Comparison of ENCODE assay signal across 14 cellular contexts in genomic region chr9:36781532-36781931, GRCh38.
DNase-seq lines count a peak whose midpoint lies in the region; ATAC-seq and TF ChIP-seq lines count a peak whose summit lies in the region.
"Had no signal": no experiment of that assay in that cellular context is flagged by ENCODE, and none has a peak within 500 bp of the region (broad histone marks: within the 10 kb centered on the region; RNA-seq: fewer than 3 reads in every experiment).

No MANE protein-coding gene starts in this region.

- POLR2A ChIA-PET in PC-9 (lab: Charles Lee; ENCODE audit: unreplicated experiment) = no interaction called here
- POLR2A ChIA-PET in activated CD4-positive, alpha-beta T cell treated with anti-CD3 and anti-CD28 coated beads for 36 hours (lab: Charles Lee) = no interaction called here

- no peaks in the 10 kb centered on the region for H3K9me3 Mint-ChIP-seq in activated CD4-positive, alpha-beta T cell treated with anti-CD3 and anti-CD28 coated beads for 36 hours (ENCODE audit: low read depth)
- H3K9me3 Mint-ChIP-seq: brain had no signal

- CTCF ChIA-PET in PC-9 (lab: Charles Lee) = no interaction called here
- CTCF ChIA-PET in activated CD4-positive, alpha-beta T cell treated with anti-CD3 and anti-CD28 coated beads for 36 hours (lab: Charles Lee) = no interaction called here

- no peak for ATAC-seq in activated CD4-positive, alpha-beta T cell treated with anti-CD3 and anti-CD28 coated beads for 36 hours
- no peak for ATAC-seq in gastroesophageal sphincter

- no peak overlapping the region for H3K4me3 Mint-ChIP-seq in activated CD4-positive, alpha-beta T cell treated with anti-CD3 and anti-CD28 coated beads for 36 hours
- H3K4me3 Mint-ChIP-seq: brain had no signal

- TF ChIP-seq POLR2A in gastroesophageal sphincter (IDR thresholded peaks at IDR 0.05) = no peak

- DNase-seq in H4 (ENCODE audit: low spot score) (peak; percentile 80), PC-9 (peak; percentile 47 to 48), epithelial cell of proximal tubule (ENCODE audit: low read depth) (peak; percentile 20), skeletal muscle cell (ENCODE audit: low read depth) (peak; percentile 1)
- DNase-seq in stimulated activated CD4-positive, alpha-beta T cell treated with anti-CD3 and anti-CD28 coated beads, Interleukin-1b, Interleukin-23, amount 100 ng/mL, for 48 hours = no peak
- DNase-seq in activated CD4-positive, alpha-beta T cell treated with anti-CD3 and anti-CD28 coated beads for 36 hours = no peak
- DNase-seq: activated CD4-positive, alpha-beta T cell treated with anti-CD3 and anti-CD28 coated beads for 4 hours; activated naive CD4-positive, alpha-beta T cell treated with Interleukin-2 at 50 U/mL for 16 hours; DMS79; SJCRH30; T1000 had no signal

- H3K4me1 ChIP-seq in PC-9 (replicated peaks; ENCODE audit: insufficient read depth) = 0 out of 2 replicates have a peak, but pooled peaks cover 6% of the 10 kb centered on the region
- no peaks in the 10 kb centered on the region for H3K4me1 ChIP-seq in gastroesophageal sphincter
- H3K4me1 ChIP-seq: pancreas, SJCRH30 had no signal

- no TSS peak for BruUV-seq in PC-9 (replicated peaks; lab: Mats Ljungman, UMichigan)

- peaks cover 35% of the 10 kb centered on the region for H3K27me3 Mint-ChIP-seq in activated CD4-positive, alpha-beta T cell treated with anti-CD3 and anti-CD28 coated beads for 36 hours

- TF ChIP-seq EP300 in gastroesophageal sphincter (IDR thresholded peaks at IDR 0.05) = no peak

- peaks cover 34% of the 10 kb centered on the region for H3K27me3 ChIP-seq in PC-9 (ENCODE audit: insufficient read depth, low read depth)
- H3K27me3 ChIP-seq in gastroesophageal sphincter = peaks cover 71% of the 10 kb centered on the region

- no peak overlapping the region for H3K27ac Mint-ChIP-seq in activated CD4-positive, alpha-beta T cell treated with anti-CD3 and anti-CD28 coated beads for 36 hours
- H3K27ac Mint-ChIP-seq: brain had no signal

- H3K27ac ChIP-seq in PC-9 = no peak overlapping the region
- no peak overlapping the region for H3K27ac ChIP-seq in gastroesophageal sphincter
- H3K27ac ChIP-seq: pancreas, SJCRH30 had no signal

- H3K36me3 Mint-ChIP-seq in activated CD4-positive, alpha-beta T cell treated with anti-CD3 and anti-CD28 coated beads for 36 hours (ENCODE audit: low read depth) = no peaks in the 10 kb centered on the region
- H3K36me3 Mint-ChIP-seq: brain had no signal

- intact Hi-C loops in PC-9 (cut with micrococcal nuclease; ENCODE audit: unreplicated experiment) = no loop called here
- intact Hi-C loops in activated CD4-positive, alpha-beta T cell treated with anti-CD3 and anti-CD28 coated beads for 36 hours (cut with DNase I, micrococcal nuclease) = no loop called here

- H3K4me2 ChIP-seq in PC-9 = peak overlapping the region; percentile 24; the same call in 1 of the 2 replicates

- no peak overlapping the region for H2AFZ ChIP-seq in PC-9

- H3F3A ChIP-seq in PC-9 (ENCODE audit: insufficient read depth, low read depth) = no peaks in the 10 kb centered on the region

- H3K9me2 ChIP-seq in PC-9 (ENCODE audit: insufficient read depth) = no peaks in the 10 kb centered on the region

- H3K36me3 ChIP-seq in PC-9 (ENCODE audit: low read depth) (no peaks in the 10 kb centered on the region), gastroesophageal sphincter (no peaks in the 10 kb centered on the region)
- H3K36me3 ChIP-seq: pancreas, SJCRH30 had no signal

- WGBS in gastroesophageal sphincter (ENCODE audit: low coverage in 1 of 2), 2 donors = 32 to 48% methylated on average over 6 to 10 of the region's 10 CpGs

- H3K9me3 ChIP-seq in PC-9 (ENCODE audit: insufficient read depth, low read depth) (no peaks in the 10 kb centered on the region), gastroesophageal sphincter (no peaks in the 10 kb centered on the region)
- H3K9me3 ChIP-seq: pancreas, SJCRH30 had no signal

- no peaks in the 10 kb centered on the region for H3K79me2 ChIP-seq in PC-9 (ENCODE audit: low read depth)

- TF ChIP-seq CTCF in PC-9 (conservative IDR thresholded peaks at IDR 0.05) = no peak
- TF ChIP-seq CTCF in epithelial cell of proximal tubule (conservative IDR thresholded peaks at IDR 0.05; ENCODE audit: low read depth, low read length) = no peak
- no peak for TF ChIP-seq CTCF in gastroesophageal sphincter (IDR thresholded peaks at IDR 0.05)

- no peak overlapping the region for H3K4me3 ChIP-seq in PC-9
- no peak overlapping the region for H3K4me3 ChIP-seq in epithelial cell of proximal tubule (ENCODE audit: low read depth, low read length)
- no peak overlapping the region for H3K4me3 ChIP-seq in skeletal muscle cell (ENCODE audit: low read depth, low read length)
- H3K4me3 ChIP-seq in gastroesophageal sphincter = no peak overlapping the region
- H3K4me3 ChIP-seq: pancreas, SJCRH30 had no signal

- H4K20me1 ChIP-seq in PC-9 (ENCODE audit: insufficient read depth) = no peaks in the 10 kb centered on the region

- H3K4me1 Mint-ChIP-seq in activated CD4-positive, alpha-beta T cell treated with anti-CD3 and anti-CD28 coated beads for 36 hours = no peaks in the 10 kb centered on the region
- H3K4me1 Mint-ChIP-seq: brain had no signal

Comparison
In these comparisons a context has a peak if more than half of its experiments do, and no peak if none do; other contexts are left out.
1. DNase-seq: peak in H4 (single experiment), PC-9 (2 of 2), epithelial cell of proximal tubule (single experiment) and skeletal muscle cell (single experiment); none in stimulated activated CD4-positive, alpha-beta T cell treated with anti-CD3 and anti-CD28 coated beads, Interleukin-1b, Interleukin-23, amount 100 ng/mL, for 48 hours (single experiment) and activated CD4-positive, alpha-beta T cell treated with anti-CD3 and anti-CD28 coated beads for 36 hours (single experiment).